ENCODE assay signal across 30 cellular contexts in genomic region chr17:15031971-15032370, GRCh38.
"Had no signal": no experiment of that assay in that cellular context is flagged by ENCODE, and none has a peak within 500 bp of the region (broad histone marks: within the 10 kb centered on the region; RNA-seq: fewer than 3 reads in every experiment).

No MANE protein-coding gene starts in this region.

- ATAC-seq: activated CD4-positive, alpha-beta T cell treated with anti-CD3 and anti-CD28 coated beads for 36 hours; activated T-cell treated with anti-CD3 and anti-CD28 coated beads, Interleukin-2, amount 50 U/mL, for 72 hours; esophagus mucosa; gastrocnemius medialis; heart left ventricle; T-helper 17 cell had no signal

- H3K9me3 ChIP-seq: gastrocnemius medialis, heart left ventricle had no signal

- H3K27me3 ChIP-seq: brain microvascular endothelial cell, gastrocnemius medialis had no signal

- H3K36me3 ChIP-seq: brain microvascular endothelial cell, gastrocnemius medialis, heart left ventricle, WERI-Rb-1 had no signal

- H3K4me1 ChIP-seq: gastrocnemius medialis, heart left ventricle had no signal

- H3K4me3 ChIP-seq: coronary artery, dorsolateral prefrontal cortex, gastrocnemius medialis, heart left ventricle had no signal

- H3K27ac ChIP-seq: brain microvascular endothelial cell, coronary artery, dorsolateral prefrontal cortex, gastrocnemius medialis, heart left ventricle, WERI-Rb-1 had no signal

- DNase-seq: activated CD4-positive, alpha-beta memory T cell treated with anti-CD3 and anti-CD28 coated beads, Interleukin-2, amount 10 ng/mL, durations not matched to agents 7 days and 5 days; activated CD4-positive, alpha-beta T cell treated with anti-CD3 and anti-CD28 coated beads for 36 hours; activated CD4-positive, alpha-beta T cell treated with anti-CD3 and anti-CD28 coated beads, Interleukin-2, amount 10 ng/mL, durations not matched to agents 24 days and 14 days; activated CD4-positive, alpha-beta T cell treated with anti-CD3 and anti-CD28 coated beads, Interleukin-2, amount 50 U/mL, for 4 hours; activated CD4-positive, CD25-positive, alpha-beta regulatory T cell; activated CD4-positive, CD25-positive, alpha-beta regulatory T cell treated with anti-CD3 and anti-CD28 coated beads, Interleukin-2, amount 50 U/mL, for 72 hours; activated CD8-positive, alpha-beta memory T cell treated with anti-CD3 and anti-CD28 coated beads, Interleukin-2, amount 50 U/mL, for 48 hours; activated effector memory CD4-positive, alpha-beta T cell treated with Interleukin-2 at 50 U/mL for 16 hours; activated gamma-delta T cell treated with Interleukin-2 at 50 U/mL for 16 hours; activated naive CD4-positive, alpha-beta T cell treated with anti-CD3 and anti-CD28 coated beads, Interleukin-2, amount 50 U/mL, for 16 hours; activated naive CD4-positive, alpha-beta T cell treated with Interleukin-2 at 50 U/mL for 16 hours; activated T-cell treated with anti-CD3 and anti-CD28 coated beads for 4 hours; activated T-cell treated with anti-CD3 and anti-CD28 coated beads, Interleukin-2, amount 50 U/mL, for 24 hours; activated T-cell treated with anti-CD3 and anti-CD28 coated beads, Interleukin-2, amount 50 U/mL, for 72 hours; amniotic stem cell; anterior cingulate cortex; brain microvascular endothelial cell; dorsolateral prefrontal cortex; effector memory CD4-positive, alpha-beta T cell; endodermal cell; foreskin fibroblast; gastrocnemius medialis; glutamatergic neuron; heart left ventricle; T-helper 1 cell; T-helper 17 cell; T1000; WERI-Rb-1 had no signal
